In genomic region chr19:48881741-48882657, GRCh38 we compare ENCODE assay signal across 12 cellular contexts. TPM values are rescaled to one million over a fixed set of nuclear protein-coding genes. Genes with fewer than 3 reads are reported as not detected.
DNase-seq lines count a peak whose midpoint lies in the region; ATAC-seq, FAIRE-seq and TF ChIP-seq lines count a peak whose summit lies in the region.
"Had no signal": no experiment of that assay in that cellular context is flagged by ENCODE, and none has a peak within 500 bp of the region (broad histone marks: within the 10 kb centered on the region; RNA-seq: fewer than 3 reads in every experiment).

No MANE protein-coding gene starts in this region.

- H3K9me3 ChIP-seq in Karpas-422 (ENCODE audit: low read length) (no peaks in the 10 kb centered on the region; the same call in 1 of the 2 replicates), K562 (replicated peaks; ENCODE audit: control insufficient read depth, insufficient read depth, low read depth, low read length) (peaks cover 7% of the 10 kb centered on the region)

- TF ChIP-seq POLR2A in K562 (conservative IDR thresholded peaks at IDR 0.05) = no peak

- H3K36me3 Mint-ChIP-seq in natural killer cell treated with Interleukin-12 subunit alpha and Interleukin-12 subunit beta and Interleukin-15 and Interleukin-18, amount 100 ng/mL, for 72 hours = peaks cover 7% of the 10 kb centered on the region

- H3K36me3 ChIP-seq in Karpas-422 (ENCODE audit: insufficient read depth, low read length) = no peaks in the 10 kb centered on the region
- peaks cover 7% of the 10 kb centered on the region; the same call in 2 of the 3 replicates for H3K36me3 ChIP-seq in K562 (ENCODE audit: control insufficient read depth, insufficient read depth, low read length)

- in situ Hi-C loops in K562 (cut with MboI) = no loop called here

- H3K4me2 ChIP-seq in Karpas-422 (ENCODE audit: low read depth, low read length, poor library complexity, severe bottlenecking) (no peak overlapping the region), K562 (ENCODE audit: insufficient read depth, low read length) (no peak overlapping the region)

- DNase-seq in DMS 273 (lab: John Stamatoyannopoulos, UW; ENCODE audit: unreplicated experiment) = peak; percentile 59
- DNase-seq in DMS 273 treated with DMSO at 0.1 percent for 48 hours (lab: John Stamatoyannopoulos, UW) = no peak
- peak; percentile 78 for DNase-seq in Karpas-422
- peak in 3 of 4 experiments; percentile 48 to 68 (median 57) for DNase-seq in K562 (ENCODE audit: extremely low read depth in 1 of 4, low spot score in 3 of 4)
- DNase-seq in natural killer cell treated with Interleukin-12 subunit alpha and Interleukin-12 subunit beta and Interleukin-15 and Interleukin-18, amount 100 ng/mL, for 72 hours (ENCODE audit: low spot score) = no peak
- no peak for DNase-seq in ureter (ENCODE audit: low spot score)
- no peak for DNase-seq in OCI-M2 (lab: John Stamatoyannopoulos, UW; ENCODE audit: unreplicated experiment)
- DNase-seq: activated CD4-positive, alpha-beta memory T cell treated with anti-CD3 and anti-CD28 coated beads for 36 hours; cerebellar nuclear complex had no signal

- H3K4me3 Mint-ChIP-seq in natural killer cell treated with Interleukin-12 subunit alpha and Interleukin-12 subunit beta and Interleukin-15 and Interleukin-18, amount 100 ng/mL, for 72 hours = no peak overlapping the region
- H3K4me3 Mint-ChIP-seq: activated CD4-positive, alpha-beta memory T cell treated with anti-CD3 and anti-CD28 coated beads for 36 hours had no signal

- BruUV-seq in K562 (replicated peaks; lab: Mats Ljungman, UMichigan) = no TSS peak

- CTCF ChIA-PET in K562 (lab: Yijun Ruan, JAX; ENCODE audit: low intra/inter-chr PET ratio) = interaction anchor here (0.6 kb wide), 1 partner anchor 42 kb away, joined by 4 read pairs; no protein-coding TSS in a partner anchor

- FAIRE-seq in K562 (lab: Jason Lieb, UNC) = peak; percentile 86

- H3K27ac Mint-ChIP-seq in natural killer cell treated with Interleukin-12 subunit alpha and Interleukin-12 subunit beta and Interleukin-15 and Interleukin-18, amount 100 ng/mL, for 72 hours = no peak overlapping the region
- H3K27ac Mint-ChIP-seq: activated CD4-positive, alpha-beta memory T cell treated with anti-CD3 and anti-CD28 coated beads for 36 hours had no signal

- H3K27me3 Mint-ChIP-seq in natural killer cell treated with Interleukin-12 subunit alpha and Interleukin-12 subunit beta and Interleukin-15 and Interleukin-18, amount 100 ng/mL, for 72 hours = no peaks in the 10 kb centered on the region
- H3K27me3 Mint-ChIP-seq: activated CD4-positive, alpha-beta memory T cell treated with anti-CD3 and anti-CD28 coated beads for 36 hours had no signal

- 65% methylated on average over 30 of the region's 30 CpGs for WGBS in K562 (ENCODE audit: insufficient coverage, low coverage, missing lambda C conversion rate)

- no peak for TF ChIP-seq CTCF in K562 (IDR thresholded peaks at IDR 0.05 in 2 of 3, conservative IDR thresholded peaks at IDR 0.05 in 1 of 3; ENCODE audit: insufficient read depth in 2 of 3, low read depth in 1 of 3, low read length in 3 of 3)

- ATAC-seq in K562 = peak; percentile 48
- ATAC-seq in natural killer cell treated with Interleukin-12 subunit alpha and Interleukin-12 subunit beta and Interleukin-15 and Interleukin-18, amount 100 ng/mL, for 72 hours = peak; percentile 59 to 64
- no peak for ATAC-seq in HG02973 (IDR thresholded peaks at IDR 0.05; ENCODE audit: unreplicated experiment)

- H3K9me1 ChIP-seq in K562 (ENCODE audit: control insufficient read depth, insufficient read depth, low read length) = no peaks in the 10 kb centered on the region

- peaks cover 10% of the 10 kb centered on the region for H3K4me1 ChIP-seq in Karpas-422 (ENCODE audit: low read length)
- H3K4me1 ChIP-seq in K562 (replicated peaks in 1 of 2; ENCODE audit: control insufficient read depth in 2 of 2, insufficient read depth in 2 of 2, low read length in 2 of 2) = peaks cover 25 to 42% of the 10 kb centered on the region in 2 experiments
- H3K4me1 ChIP-seq: parathyroid adenoma had no signal

- H4K20me1 ChIP-seq in Karpas-422 (ENCODE audit: insufficient read depth, low read depth, low read length) (no peaks in the 10 kb centered on the region), K562 (replicated peaks; ENCODE audit: control insufficient read depth, insufficient read depth, low read length) (no peaks in the 10 kb centered on the region)

- no peak for TF ChIP-seq RAD21 in K562 (CRISPR knock-in tag; conservative IDR thresholded peaks at IDR 0.05 in 1 of 2, IDR thresholded peaks at IDR 0.05 in 1 of 2)

- POLR2A ChIA-PET in K562 (lab: Yijun Ruan, JAX) = interaction anchor here (0.8 to 12.2 kb wide), 5 partner anchors 9 to 148 kb away, joined by 3 to 439 read pairs (median 13); partner anchors contain the start of genes FTL, NUCB1, PPP1R15A and TULP2

- H3K9me3 Mint-ChIP-seq in natural killer cell treated with Interleukin-12 subunit alpha and Interleukin-12 subunit beta and Interleukin-15 and Interleukin-18, amount 100 ng/mL, for 72 hours = no peaks in the 10 kb centered on the region
- H3K9me3 Mint-ChIP-seq: activated CD4-positive, alpha-beta memory T cell treated with anti-CD3 and anti-CD28 coated beads for 36 hours had no signal

- H3K4me1 Mint-ChIP-seq in natural killer cell treated with Interleukin-12 subunit alpha and Interleukin-12 subunit beta and Interleukin-15 and Interleukin-18, amount 100 ng/mL, for 72 hours (ENCODE audit: low read depth in 2 of 2) = peaks cover 14 to 16% of the 10 kb centered on the region in 2 donors

- no peak overlapping the region for H3K4me3 ChIP-seq in Karpas-422 (ENCODE audit: low read length)
- no peak overlapping the region for H3K4me3 ChIP-seq in K562

- H3K9me2 ChIP-seq in Karpas-422 (replicated peaks; ENCODE audit: insufficient read depth, low read length) = no peaks in the 10 kb centered on the region

- no peak overlapping the region for H2AFZ ChIP-seq in Karpas-422 (ENCODE audit: low read length)
- peak overlapping the region; percentile 26; the same call in 1 of the 2 replicates for H2AFZ ChIP-seq in K562 (ENCODE audit: low read depth, low read length)
- H2AFZ ChIP-seq: parathyroid adenoma had no signal

- no peak overlapping the region for H3K27ac ChIP-seq in Karpas-422 (ENCODE audit: low read length)
- no peak overlapping the region; the same call in 2 of the 3 replicates for H3K27ac ChIP-seq in K562 (ENCODE audit: extremely low read depth, low read depth, low read length)
- H3K27ac ChIP-seq: 22Rv1, parathyroid adenoma had no signal

- H3K79me2 ChIP-seq in Karpas-422 (ENCODE audit: low read length) = no peaks in the 10 kb centered on the region
- H3K79me2 ChIP-seq in K562 (ENCODE audit: control insufficient read depth, insufficient read depth, low read length) = peaks cover 8% of the 10 kb centered on the region; the same call in 2 of the 3 replicates
- H3K79me2 ChIP-seq: parathyroid adenoma had no signal

- no peak overlapping the region for H3K9ac ChIP-seq in Karpas-422 (ENCODE audit: low read length)
- H3K9ac ChIP-seq in K562 (ENCODE audit: insufficient read depth in 1 of 2, low read depth in 2 of 2, low read length in 2 of 2) = no peak overlapping the region
- H3K9ac ChIP-seq: parathyroid adenoma had no signal

- no peak for TF ChIP-seq EP300 in K562 (IDR thresholded peaks at IDR 0.05; ENCODE audit: low read length)

- intact Hi-C loops in K562 (cut with micrococcal nuclease) = no loop called here

- H3K27me3 ChIP-seq in Karpas-422 (ENCODE audit: low read length) (no peaks in the 10 kb centered on the region), K562 (ENCODE audit: control insufficient read depth in 2 of 2, insufficient read depth in 2 of 2, low read length in 2 of 2) (no peaks in the 10 kb centered on the region)

RNA-seq across cellular contexts. Expression of gene PPP1R15A, which starts 9.8 kb away (rescaled TPM):
- total RNA-seq in Karpas-422 (2014; rRNA removed; shearing (Covaris generic); ENCODE audit: low replicate concordance) = 22.6 and 31.3 TPM in 2 replicates
- 91.7 and 166 TPM in 2 replicates for total RNA-seq in K562 (2011; cell fraction: chromatin; rRNA removed; ENCODE audit: low replicate concordance)
- 117 and 129 TPM in 2 replicates for total RNA-seq in K562 (2011; cell fraction: nucleolus; rRNA removed)
- total RNA-seq in K562 (2011; cell fraction: nucleoplasm; rRNA removed) = 102 and 128 TPM in 2 replicates
- 59.1 and 87.0 TPM in 2 replicates for total RNA-seq in K562 (2014; rRNA removed)
- total RNA-seq in K562 (2014; rRNA removed; fragmentation: Illumina TruSeq; extraction: Trizol) = 37.8 and 44.0 TPM in 2 replicates
- 34.8 and 35.5 TPM in 2 replicates for total RNA-seq in K562 (2015; rRNA removed; fragmentation: Illumina TruSeq; extraction: Trizol)
- total RNA-seq in K562 (2021) = 64.8 and 67.4 TPM in 2 replicates
- polyA plus RNA-seq in K562 (2011; rRNA removed) = 38.1 and 60.9 TPM in 2 replicates
- 32.7 and 34.1 TPM in 2 replicates for polyA plus RNA-seq in K562 (2011; cell fraction: cytosol; rRNA removed)
- 82.3 and 88.1 TPM in 2 replicates for polyA plus RNA-seq in K562 (2011; cell fraction: nucleus; rRNA removed)
- polyA plus RNA-seq in K562 (2012) = 62.3 and 136 TPM in 2 replicates
- 67.6 and 73.7 TPM in 2 replicates for polyA plus RNA-seq in K562 (2014; fragmentation: Illumina TruSeq; extraction: Trizol)
- 1 to 10 TPM in 1 of 2 experiments, under 1 TPM in 1; 0.42 to 1.3 TPM for polyA plus RNA-seq in K562 (2014; fragmentation: Nextera tagmentation; extraction: Ambion mirVana)
- 55.7 and 77.6 TPM in 2 replicates for polyA plus RNA-seq in K562 (2014; rRNA removed)
- 26.6 and 38.8 TPM in 2 replicates for polyA minus RNA-seq in K562 (2011; rRNA and poly(A)+ RNA removed)
- polyA minus RNA-seq in K562 (2011; cell fraction: cytosol; rRNA and poly(A)+ RNA removed) = 24.1 and 29.0 TPM in 2 replicates
- 33.5 and 61.9 TPM in 2 replicates for polyA minus RNA-seq in K562 (2011; cell fraction: nucleus; rRNA and poly(A)+ RNA removed)
- total RNA-seq in natural killer cell treated with Interleukin-12 subunit alpha and Interleukin-12 subunit beta and Interleukin-15 and Interleukin-18, amount 100 ng/mL, for 72 hours = 100 to 1,000 TPM in 1 of 2 donors, 10 to 100 TPM in 1; 74.1 to 111 TPM
- 56.2 TPM for total RNA-seq in ureter

RNA-seq across cellular contexts. Expression of gene PLEKHA4, which starts 13.6 kb away (rescaled TPM):
- total RNA-seq in Karpas-422 (2014; rRNA removed; shearing (Covaris generic); ENCODE audit: low replicate concordance) = not detected in 2 replicates
- total RNA-seq in K562 (2011; cell fraction: chromatin; rRNA removed; ENCODE audit: low replicate concordance) = 22.1 and 56.7 TPM in 2 replicates
- 27.5 and 39.4 TPM in 2 replicates for total RNA-seq in K562 (2011; cell fraction: nucleolus; rRNA removed)
- total RNA-seq in K562 (2011; cell fraction: nucleoplasm; rRNA removed) = 22.7 and 27.9 TPM in 2 replicates
- total RNA-seq in K562 (2014; rRNA removed) (17.0 and 20.1 TPM in 2 replicates), K562 (2014; rRNA removed; fragmentation: Illumina TruSeq; extraction: Trizol) (3.3 and 4.4 TPM in 2 replicates), K562 (2015; rRNA removed; fragmentation: Illumina TruSeq; extraction: Trizol) (5.2 and 5.6 TPM in 2 replicates), K562 (2021) (27.2 and 30.8 TPM in 2 replicates), ureter (23.0 TPM)
- polyA plus RNA-seq in K562 (2011; rRNA removed) (13.4 and 25.1 TPM in 2 replicates), K562 (2014; fragmentation: Illumina TruSeq; extraction: Trizol) (11.4 and 18.4 TPM in 2 replicates), K562 (2014; fragmentation: Nextera tagmentation; extraction: Ambion mirVana) (under 1 TPM; 0.07 to 0.31 TPM), K562 (2014; rRNA removed) (22.0 and 23.5 TPM in 2 replicates)
- 20.5 and 26.0 TPM in 2 replicates for polyA plus RNA-seq in K562 (2011; cell fraction: cytosol; rRNA removed)
- 33.6 and 37.4 TPM in 2 replicates for polyA plus RNA-seq in K562 (2011; cell fraction: nucleus; rRNA removed)
- polyA plus RNA-seq in K562 (2012) = 17.0 and 29.2 TPM in 2 replicates
- 2.8 and 3.5 TPM in 2 replicates for polyA minus RNA-seq in K562 (2011; rRNA and poly(A)+ RNA removed)
- 10.6 and 15.0 TPM in 2 replicates for polyA minus RNA-seq in K562 (2011; cell fraction: cytosol; rRNA and poly(A)+ RNA removed)
- polyA minus RNA-seq in K562 (2011; cell fraction: nucleus; rRNA and poly(A)+ RNA removed) = 8.1 and 13.7 TPM in 2 replicates
- 1 to 10 TPM; 3.8 to 5.4 TPM for total RNA-seq in natural killer cell treated with Interleukin-12 subunit alpha and Interleukin-12 subunit beta and Interleukin-15 and Interleukin-18, amount 100 ng/mL, for 72 hours

RNA-seq across cellular contexts. Expression of gene TULP2, which starts 16.5 kb away (rescaled TPM):
- total RNA-seq in Karpas-422 (2014; rRNA removed; shearing (Covaris generic); ENCODE audit: low replicate concordance) = not detected in 2 replicates
- 0.46 and 1.5 TPM in 2 replicates for total RNA-seq in K562 (2011; cell fraction: chromatin; rRNA removed; ENCODE audit: low replicate concordance)
- total RNA-seq in K562 (2011; cell fraction: nucleolus; rRNA removed) = 1.2 and 1.7 TPM in 2 replicates
- 0.53 and 2.4 TPM in 2 replicates for total RNA-seq in K562 (2011; cell fraction: nucleoplasm; rRNA removed)
- 0.05 TPM in 1 of 2 replicates, not detected in the other for total RNA-seq in K562 (2014; rRNA removed)
- total RNA-seq in K562 (2014; rRNA removed; fragmentation: Illumina TruSeq; extraction: Trizol) = 0.07 TPM in 1 of 2 replicates, not detected in the other
- 0.11 TPM in 2 replicates for total RNA-seq in K562 (2015; rRNA removed; fragmentation: Illumina TruSeq; extraction: Trizol)
- 0.89 and 1.5 TPM in 2 replicates for total RNA-seq in K562 (2021)
- polyA plus RNA-seq in K562 (2011; rRNA removed) = 0.25 and 1.4 TPM in 2 replicates
- 0.49 and 1.2 TPM in 2 replicates for polyA plus RNA-seq in K562 (2011; cell fraction: cytosol; rRNA removed)
- 0.37 and 2.6 TPM in 2 replicates for polyA plus RNA-seq in K562 (2011; cell fraction: nucleus; rRNA removed)
- polyA plus RNA-seq in K562 (2012) = 0.53 and 0.68 TPM in 2 replicates
- 0.15 and 0.19 TPM in 2 replicates for polyA plus RNA-seq in K562 (2014; fragmentation: Illumina TruSeq; extraction: Trizol)
- under 1 TPM in 1 of 2 experiments, not detected in 1; 0.18 TPM for polyA plus RNA-seq in K562 (2014; fragmentation: Nextera tagmentation; extraction: Ambion mirVana)
- 0.38 and 1.1 TPM in 2 replicates for polyA plus RNA-seq in K562 (2014; rRNA removed)
- polyA minus RNA-seq in K562 (2011; rRNA and poly(A)+ RNA removed) = 0.53 and 0.90 TPM in 2 replicates
- polyA minus RNA-seq in K562 (2011; cell fraction: cytosol; rRNA and poly(A)+ RNA removed) = 2.3 TPM in 1 of 2 replicates, not detected in the other
- 0.78 TPM in 1 of 2 replicates, not detected in the other for polyA minus RNA-seq in K562 (2011; cell fraction: nucleus; rRNA and poly(A)+ RNA removed)
- not detected for total RNA-seq in natural killer cell treated with Interleukin-12 subunit alpha and Interleukin-12 subunit beta and Interleukin-15 and Interleukin-18, amount 100 ng/mL, for 72 hours
- total RNA-seq in ureter = not detected

RNA-seq across cellular contexts. Expression of gene NUCB1, which starts 18.1 kb away (rescaled TPM):
- 57.5 and 98.2 TPM in 2 replicates for total RNA-seq in Karpas-422 (2014; rRNA removed; shearing (Covaris generic); ENCODE audit: low replicate concordance)
- 137 and 349 TPM in 2 replicates for total RNA-seq in K562 (2011; cell fraction: chromatin; rRNA removed; ENCODE audit: low replicate concordance)
- 313 and 352 TPM in 2 replicates for total RNA-seq in K562 (2011; cell fraction: nucleolus; rRNA removed)
- total RNA-seq in K562 (2011; cell fraction: nucleoplasm; rRNA removed) = 274 and 285 TPM in 2 replicates
- 102 and 111 TPM in 2 replicates for total RNA-seq in K562 (2014; rRNA removed)
- 25.5 and 42.5 TPM in 2 replicates for total RNA-seq in K562 (2014; rRNA removed; fragmentation: Illumina TruSeq; extraction: Trizol)
- 71.7 and 82.4 TPM in 2 replicates for total RNA-seq in K562 (2015; rRNA removed; fragmentation: Illumina TruSeq; extraction: Trizol)
- total RNA-seq in K562 (2021) = 138 and 153 TPM in 2 replicates
- polyA plus RNA-seq in K562 (2011; rRNA removed) = 59.3 and 117 TPM in 2 replicates
- 120 and 173 TPM in 2 replicates for polyA plus RNA-seq in K562 (2011; cell fraction: cytosol; rRNA removed)
- polyA plus RNA-seq in K562 (2011; cell fraction: nucleus; rRNA removed) = 155 and 191 TPM in 2 replicates
- 146 and 236 TPM in 2 replicates for polyA plus RNA-seq in K562 (2012)
- 87.6 and 141 TPM in 2 replicates for polyA plus RNA-seq in K562 (2014; fragmentation: Illumina TruSeq; extraction: Trizol)
- polyA plus RNA-seq in K562 (2014; fragmentation: Nextera tagmentation; extraction: Ambion mirVana) = 1 to 10 TPM; 3.1 to 5.3 TPM
- polyA plus RNA-seq in K562 (2014; rRNA removed) = 133 and 139 TPM in 2 replicates
- polyA minus RNA-seq in K562 (2011; rRNA and poly(A)+ RNA removed) = 33.7 and 41.4 TPM in 2 replicates
- 54.1 and 89.7 TPM in 2 replicates for polyA minus RNA-seq in K562 (2011; cell fraction: cytosol; rRNA and poly(A)+ RNA removed)
- 35.5 and 49.4 TPM in 2 replicates for polyA minus RNA-seq in K562 (2011; cell fraction: nucleus; rRNA and poly(A)+ RNA removed)
- total RNA-seq in natural killer cell treated with Interleukin-12 subunit alpha and Interleukin-12 subunit beta and Interleukin-15 and Interleukin-18, amount 100 ng/mL, for 72 hours = 100 to 1,000 TPM; 213 to 270 TPM
- total RNA-seq in ureter = 232 TPM

RNA-seq across cellular contexts. Expression of gene HSD17B14, which starts 45.7 kb away (rescaled TPM):
- 1.0 and 1.9 TPM in 2 replicates for total RNA-seq in Karpas-422 (2014; rRNA removed; shearing (Covaris generic); ENCODE audit: low replicate concordance)
- total RNA-seq in K562 (2011; cell fraction: chromatin; rRNA removed; ENCODE audit: low replicate concordance) = 0.70 and 1.7 TPM in 2 replicates
- 0.50 and 1.1 TPM in 2 replicates for total RNA-seq in K562 (2011; cell fraction: nucleolus; rRNA removed)
- total RNA-seq in K562 (2011; cell fraction: nucleoplasm; rRNA removed) = 0.53 and 0.88 TPM in 2 replicates
- 0.20 TPM in 1 of 2 replicates, not detected in the other for total RNA-seq in K562 (2014; rRNA removed)
- not detected in 2 replicates for total RNA-seq in K562 (2014; rRNA removed; fragmentation: Illumina TruSeq; extraction: Trizol)
- not detected in 2 replicates for total RNA-seq in K562 (2015; rRNA removed; fragmentation: Illumina TruSeq; extraction: Trizol)
- 0.16 TPM in 1 of 2 replicates, not detected in the other for total RNA-seq in K562 (2021)
- 0.20 TPM in 1 of 2 replicates, not detected in the other for polyA plus RNA-seq in K562 (2011; rRNA removed)
- 0.19 and 0.22 TPM in 2 replicates for polyA plus RNA-seq in K562 (2011; cell fraction: cytosol; rRNA removed)
- polyA plus RNA-seq in K562 (2011; cell fraction: nucleus; rRNA removed) = 0.60 and 1.2 TPM in 2 replicates
- 0.21 and 1.0 TPM in 2 replicates for polyA plus RNA-seq in K562 (2012)
- not detected in 2 replicates for polyA plus RNA-seq in K562 (2014; fragmentation: Illumina TruSeq; extraction: Trizol)
- not detected for polyA plus RNA-seq in K562 (2014; fragmentation: Nextera tagmentation; extraction: Ambion mirVana)
- not detected in 2 replicates for polyA plus RNA-seq in K562 (2014; rRNA removed)
- polyA minus RNA-seq in K562 (2011; rRNA and poly(A)+ RNA removed) = not detected in 2 replicates
- polyA minus RNA-seq in K562 (2011; cell fraction: cytosol; rRNA and poly(A)+ RNA removed) = not detected in 2 replicates
- not detected in 2 replicates for polyA minus RNA-seq in K562 (2011; cell fraction: nucleus; rRNA and poly(A)+ RNA removed)
- total RNA-seq in natural killer cell treated with Interleukin-12 subunit alpha and Interleukin-12 subunit beta and Interleukin-15 and Interleukin-18, amount 100 ng/mL, for 72 hours = under 1 TPM in 1 of 2 donors, not detected in 1; 0.26 TPM
- 24.4 TPM for total RNA-seq in ureter

Comparison
In these comparisons a context has a peak if more than half of its experiments do, and no peak if none do; other contexts are left out.
1. DNase-seq: peak in DMS 273 (single experiment), Karpas-422 (single experiment) and K562 (3 of 4); none in DMS 273 treated with DMSO at 0.1 percent for 48 hours (single experiment), natural killer cell treated with Interleukin-12 subunit alpha and Interleukin-12 subunit beta and Interleukin-15 and Interleukin-18, amount 100 ng/mL, for 72 hours (single experiment), ureter (single experiment) and OCI-M2 (single experiment).